In the genomic region with DNA sequence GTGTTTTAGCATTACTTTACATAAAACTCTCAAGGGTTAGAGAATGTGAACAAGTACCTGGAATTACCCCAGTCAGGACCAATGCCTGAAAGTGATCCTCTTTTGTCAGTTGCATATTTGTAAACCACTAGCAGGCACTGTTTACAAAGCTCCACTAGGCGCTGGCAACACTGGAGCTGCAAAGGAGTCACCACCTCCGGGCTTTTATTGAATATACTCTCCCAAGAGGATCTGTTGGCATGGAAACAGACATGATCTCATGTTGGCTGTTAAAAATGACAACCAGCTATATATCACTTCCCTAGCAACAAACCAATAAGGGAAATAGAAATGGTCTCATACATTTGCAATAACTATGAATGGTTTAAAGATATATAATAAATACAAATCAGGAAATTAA, we compare ENCODE assay signal across 8 cellular contexts.
DNase-seq lines count a peak whose midpoint lies in the region; ATAC-seq, FAIRE-seq and TF ChIP-seq lines count a peak whose summit lies in the region.

No MANE protein-coding gene starts in this region.

- H3K9me3 ChIP-seq in lower lobe of right lung = no peaks in the 10 kb centered on the region

- no peaks in the 10 kb centered on the region for H3K4me1 ChIP-seq in lower lobe of right lung

- no peak overlapping the region for H3K4me3 ChIP-seq in lower lobe of right lung

- H3K27me3 ChIP-seq in lower lobe of right lung (ENCODE audit: low read depth) = no peaks in the 10 kb centered on the region

- peak; percentile 61 for DNase-seq in ELR (ENCODE audit: low read depth)
- peak; percentile 19 for DNase-seq in KBM-7
- DNase-seq in T1000 (lab: John Stamatoyannopoulos, UW) = peak; percentile 26
- peak; percentile 46 for DNase-seq in lower lobe of right lung
- no peak for DNase-seq in activated CD4-positive, alpha-beta T cell treated with anti-CD3 and anti-CD28 coated beads for 48 hours
- DNase-seq in putamen (ENCODE audit: low spot score) = no peak
- DNase-seq in GM12891 (ENCODE audit: insufficient read length, low spot score) = no peak
- no peak for DNase-seq in pons (ENCODE audit: low spot score)

- intact Hi-C loops in lower lobe of right lung (cut with DNase I) = no loop called here

- no peak for TF ChIP-seq CTCF in lower lobe of right lung (IDR thresholded peaks at IDR 0.05)

- FAIRE-seq in GM12891 (lab: Jason Lieb, UNC) = no peak

- TF ChIP-seq POLR2A in GM12891 (IDR thresholded peaks at IDR 0.05; ENCODE audit: low read depth, low read length) = no peak

- ATAC-seq in lower lobe of right lung = peak; percentile 67 to 70

- in situ Hi-C loops in KBM-7 (cut with MboI; ENCODE audit: low pct_unique_long_range_greater_than_20kb, low sequenced_read_pairs) = no loop called here

- H3K27ac ChIP-seq in lower lobe of right lung = no peak overlapping the region

- no peaks in the 10 kb centered on the region for H3K36me3 ChIP-seq in lower lobe of right lung

TF ChIP-seq in GM12891, 5 proteins besides CTCF, POLR2A, EP300 and RAD21:
- TF ChIP-seq PAX5 (IDR thresholded peaks at IDR 0.05; ENCODE audit: insufficient read depth, low read length, severe bottlenecking) = no peak
- TF ChIP-seq POLR2AphosphoS5 (IDR thresholded peaks at IDR 0.05; ENCODE audit: low read depth, low read length) = no peak
- TF ChIP-seq SPI1 (IDR thresholded peaks at IDR 0.05; ENCODE audit: low read depth, low read length) = no peak

Comparison
In these comparisons a context has a peak if more than half of its experiments do, and no peak if none do; other contexts are left out.
1. DNase-seq: peak in ELR (single experiment), KBM-7 (single experiment), T1000 (single experiment) and lower lobe of right lung (single experiment); none in activated CD4-positive, alpha-beta T cell treated with anti-CD3 and anti-CD28 coated beads for 48 hours (single experiment), putamen (single experiment), GM12891 (single experiment) and pons (single experiment).